Comparison of ENCODE assay signal across 9 cellular contexts in the genomic region with DNA sequence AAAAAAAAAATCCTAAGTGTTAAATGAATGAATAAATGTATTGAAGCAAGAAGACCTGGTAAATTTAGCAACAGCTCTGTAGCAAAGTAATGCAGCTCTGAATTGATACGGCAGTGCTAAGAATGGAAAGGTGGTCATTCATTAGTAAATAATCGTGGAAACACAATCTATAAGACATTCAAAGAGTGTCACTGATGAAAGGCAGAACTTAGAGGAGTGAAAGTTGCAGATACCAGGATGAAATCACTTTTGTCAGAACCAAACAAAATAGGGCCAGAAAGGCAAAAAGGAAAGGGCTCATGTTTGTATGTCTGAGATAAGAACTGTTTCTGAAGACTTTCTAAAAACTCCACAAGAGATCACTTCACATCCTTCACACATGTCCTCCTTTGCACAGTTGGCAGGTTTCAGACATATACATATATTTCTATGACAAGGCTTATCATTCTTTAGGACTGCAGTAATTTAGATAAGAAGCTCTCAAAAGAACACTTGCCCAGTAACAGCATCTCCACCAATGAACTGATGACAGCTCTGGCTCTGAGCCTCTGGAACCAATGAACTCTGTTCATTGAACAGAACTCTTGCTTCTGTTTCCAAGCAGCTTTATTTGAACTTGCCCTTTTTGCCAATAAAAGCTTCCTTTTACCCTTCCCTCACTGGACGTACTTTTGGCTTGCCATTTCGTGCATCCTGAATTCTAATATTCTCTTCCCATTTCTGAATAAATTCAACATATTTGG. TPM values are rescaled to one million over a fixed set of nuclear protein-coding genes. Genes with fewer than 3 reads are reported as not detected.
A peak's percentile ranks its signal among the peaks of the same experiment; 100 is the strongest.
DNase-seq lines count a peak whose midpoint lies in the region; ATAC-seq and TF ChIP-seq lines count a peak whose summit lies in the region.
"Had no signal": no experiment of that assay in that cellular context is flagged by ENCODE, and none has a peak within 500 bp of the region (broad histone marks: within the 10 kb centered on the region; RNA-seq: fewer than 3 reads in every experiment).

No MANE protein-coding gene starts in this region.

- no peak overlapping the region for H2AFZ ChIP-seq in mesenchymal stem cell (ENCODE audit: low read depth, low read length)
- H2AFZ ChIP-seq in mammary epithelial cell (ENCODE audit: low read depth, low read length): no peak overlapping the region

- H3K9me3 ChIP-seq in mesenchymal stem cell (ENCODE audit: control insufficient read depth, low read length) (no peaks in the 10 kb centered on the region), mammary epithelial cell (replicated peaks; ENCODE audit: insufficient read depth, low read length) (no peaks in the 10 kb centered on the region)

- no peak overlapping the region for H2BK120ac ChIP-seq in mesenchymal stem cell (ENCODE audit: low read depth, low read length)

- H3K14ac ChIP-seq in mesenchymal stem cell (ENCODE audit: low read length in 2 of 2): no peak overlapping the region

- H2BK12ac ChIP-seq in mesenchymal stem cell (ENCODE audit: low read length in 2 of 2): no peak overlapping the region

- H3K9me3 Mint-ChIP-seq in activated T-cell treated with anti-CD3 and anti-CD28 coated beads, Interleukin-2, amount 50 U/mL, for 4 hours: no peaks in the 10 kb centered on the region

- no peak overlapping the region for H3K4me3 Mint-ChIP-seq in activated T-cell treated with anti-CD3 and anti-CD28 coated beads, Interleukin-2, amount 50 U/mL, for 4 hours

- 54% methylated on average over 4 of the region's 4 CpGs for WGBS in mesenchymal stem cell
- 81% methylated on average over 4 of the region's 4 CpGs for WGBS in mammary epithelial cell (ENCODE audit: low coverage, missing lambda C conversion rate)

- BruUV-seq in mammary epithelial cell (replicated peaks; lab: Mats Ljungman, UMichigan): no TSS peak

- H4K8ac ChIP-seq in mesenchymal stem cell (ENCODE audit: low read length): no peak overlapping the region

- H3K4ac ChIP-seq in mesenchymal stem cell (ENCODE audit: low read depth in 1 of 2, low read length in 2 of 2): no peak overlapping the region

- no peak overlapping the region for H2AK5ac ChIP-seq in mesenchymal stem cell (ENCODE audit: low read length, severe bottlenecking)

- no peak overlapping the region for H3K18ac ChIP-seq in mesenchymal stem cell (ENCODE audit: low read depth in 1 of 2, low read length in 2 of 2)

- DNase-seq in GDM1 (lab: John Stamatoyannopoulos, UW) (peak; percentile 63), brain microvascular endothelial cell (peak; percentile 81), mesenchymal stem cell (peak; percentile 85), hippocampal formation (lab: John Stamatoyannopoulos, UW) (no peak), mammary epithelial cell (no peak)
- no peak for DNase-seq in activated T-cell treated with anti-CD3 and anti-CD28 coated beads, Interleukin-2, amount 50 U/mL, for 4 hours
- DNase-seq: stimulated activated naive CD4-positive, alpha-beta T cell treated with Interleukin-2 at 50 U/mL for 16 hours had no signal

- H3K4me1 ChIP-seq in mesenchymal stem cell (ENCODE audit: control insufficient read depth, insufficient read depth, low read depth, low read length) (peaks cover 2% of the 10 kb centered on the region), mammary epithelial cell (ENCODE audit: insufficient read depth, low read length) (peaks cover 3% of the 10 kb centered on the region)

- no peaks in the 10 kb centered on the region for H3K27me3 Mint-ChIP-seq in activated T-cell treated with anti-CD3 and anti-CD28 coated beads, Interleukin-2, amount 50 U/mL, for 4 hours (ENCODE audit: low read depth)

- H3K9ac ChIP-seq in mesenchymal stem cell (ENCODE audit: low read length) (peak overlapping the region; percentile 26), mammary epithelial cell (ENCODE audit: insufficient read depth, low read length) (no peak overlapping the region)

- H3K4me3 ChIP-seq in brain microvascular endothelial cell (ENCODE audit: low read depth, low read length) (no peak overlapping the region), mesenchymal stem cell (ENCODE audit: insufficient read depth in 1 of 2, low read depth in 1 of 2, low read length in 2 of 2) (no peak overlapping the region), mammary epithelial cell (replicated peaks in 1 of 3; ENCODE audit: insufficient read depth in 1 of 3, low read depth in 2 of 3, low read length in 3 of 3) (no peak overlapping the region)

- H3K79me2 ChIP-seq in mammary epithelial cell (ENCODE audit: insufficient read depth, low read length): peaks cover 25% of the 10 kb centered on the region

- H4K20me1 ChIP-seq in mammary epithelial cell (ENCODE audit: insufficient read depth, low read length): no peaks in the 10 kb centered on the region

- in situ Hi-C loops in brain microvascular endothelial cell (cut with HindIII; ENCODE audit: low pct_ligation_motif_present, low sequenced_read_pairs) (no loop called here), mammary epithelial cell (cut with MboI; ENCODE audit: low sequenced_read_pairs in 2 of 2) (no loop called here)

- H4K91ac ChIP-seq in mesenchymal stem cell (ENCODE audit: low read length): no peak overlapping the region

- peaks cover 2% of the 10 kb centered on the region for H3K79me1 ChIP-seq in mesenchymal stem cell (replicated peaks; ENCODE audit: low read length, poor library complexity, severe bottlenecking)

- intact Hi-C loops in mammary epithelial cell (cut with micrococcal nuclease): loop anchor here (5.0 kb wide), 1 partner anchor 173 kb away; a partner anchor contains a TSS

- H3K36me3 ChIP-seq in brain microvascular endothelial cell (replicated peaks): no peaks in the 10 kb centered on the region
- no peaks in the 10 kb centered on the region for H3K36me3 ChIP-seq in mesenchymal stem cell (ENCODE audit: control insufficient read depth in 1 of 2, insufficient read depth in 2 of 2, low read depth in 1 of 2, low read length in 2 of 2)
- H3K36me3 ChIP-seq in mammary epithelial cell (ENCODE audit: insufficient read depth, low read length): no peaks in the 10 kb centered on the region

- H2BK15ac ChIP-seq in mesenchymal stem cell (ENCODE audit: low read depth, poor library complexity, severe bottlenecking): no peak overlapping the region

- ATAC-seq in HG02870 (IDR thresholded peaks at IDR 0.05; ENCODE audit: unreplicated experiment) (peak; percentile 21), HG02678 (IDR thresholded peaks at IDR 0.05; ENCODE audit: unreplicated experiment) (no peak)
- ATAC-seq in activated T-cell treated with anti-CD3 and anti-CD28 coated beads, Interleukin-2, amount 50 U/mL, for 4 hours: no peak

- H3K36me3 Mint-ChIP-seq in activated T-cell treated with anti-CD3 and anti-CD28 coated beads, Interleukin-2, amount 50 U/mL, for 4 hours (ENCODE audit: insufficient read depth): no peaks in the 10 kb centered on the region

- dilution Hi-C loops in mammary epithelial cell (cut with HindIII; ENCODE audit: low sequenced_read_pairs): no loop called here

- TF ChIP-seq CTCF in brain microvascular endothelial cell (IDR thresholded peaks at IDR 0.05; ENCODE audit: low read depth, low read length, missing control alignments) (no peak), mammary epithelial cell (conservative IDR thresholded peaks at IDR 0.05 in 1 of 2, IDR thresholded peaks at IDR 0.05 in 1 of 2; ENCODE audit: extremely low read depth in 1 of 2, insufficient read depth in 1 of 2, low read depth in 1 of 2, low read length in 2 of 2) (no peak)

- no peak overlapping the region for H3K23ac ChIP-seq in mesenchymal stem cell (ENCODE audit: low read length in 2 of 2)

- H3K4me2 ChIP-seq in mesenchymal stem cell (ENCODE audit: low read length, poor library complexity, severe bottlenecking) (no peak overlapping the region), mammary epithelial cell (ENCODE audit: insufficient read depth, low read depth, low read length) (no peak overlapping the region)

- CTCF ChIA-PET in mammary epithelial cell (lab: Charles Lee; ENCODE audit: low non-redundant PET): no interaction called here

- H3K27me3 ChIP-seq in brain microvascular endothelial cell (replicated peaks) (no peaks in the 10 kb centered on the region), mesenchymal stem cell (ENCODE audit: control insufficient read depth in 1 of 2, insufficient read depth in 1 of 2, low read length in 2 of 2) (no peaks in the 10 kb centered on the region), mammary epithelial cell (ENCODE audit: insufficient read depth, low read length) (no peaks in the 10 kb centered on the region)

- H3K27ac ChIP-seq in brain microvascular endothelial cell: peak overlapping the region; percentile 48
- H3K27ac ChIP-seq in mesenchymal stem cell (ENCODE audit: low read length, poor library complexity, severe bottlenecking): no peak overlapping the region
- no peak overlapping the region for H3K27ac ChIP-seq in mammary epithelial cell (ENCODE audit: insufficient read depth, low read depth, low read length)

- peaks cover 12% of the 10 kb centered on the region for H3K4me1 Mint-ChIP-seq in activated T-cell treated with anti-CD3 and anti-CD28 coated beads, Interleukin-2, amount 50 U/mL, for 4 hours (ENCODE audit: low read depth)

- no peak overlapping the region for H2BK5ac ChIP-seq in mesenchymal stem cell (ENCODE audit: low read depth, low read length, poor library complexity, severe bottlenecking)

RNA-seq across cellular contexts. Expression of a gene that starts 4.2 kb away (rescaled TPM):
- polyA plus RNA-seq in mesenchymal stem cell (2013, experiment 1 of 2): 10.7 TPM
- 9.5 TPM for polyA plus RNA-seq in mesenchymal stem cell (2013, experiment 2 of 2)
- 10 to 100 TPM in 1 of 2 donors, 1 to 10 TPM in 1; 8.3 to 20.7 TPM for total RNA-seq in mammary epithelial cell
- polyA plus RNA-seq in mammary epithelial cell: 18.0 TPM
- polyA minus RNA-seq in mammary epithelial cell: 14.0 TPM
- total RNA-seq in activated T-cell treated with anti-CD3 and anti-CD28 coated beads, Interleukin-2, amount 50 U/mL, for 4 hours: 10 to 100 TPM; 37.1 to 43.2 (median 42.2) TPM

RNA-seq across cellular contexts. Expression of a gene that starts 8.3 kb away (rescaled TPM):
- 12,280 TPM for polyA plus RNA-seq in mesenchymal stem cell (2013, experiment 1 of 2)
- 12,284 TPM for polyA plus RNA-seq in mesenchymal stem cell (2013, experiment 2 of 2)
- total RNA-seq in mammary epithelial cell: 1,000 to 10,000 TPM; 1,150 to 1,610 TPM
- polyA plus RNA-seq in mammary epithelial cell: 8,703 TPM
- polyA minus RNA-seq in mammary epithelial cell: 952 TPM
- 1,000 to 10,000 TPM; 2,303 to 2,539 (median 2,513) TPM for total RNA-seq in activated T-cell treated with anti-CD3 and anti-CD28 coated beads, Interleukin-2, amount 50 U/mL, for 4 hours

RNA-seq across cellular contexts. Expression of a gene that starts 25.9 kb away (rescaled TPM):
- 729 TPM for polyA plus RNA-seq in mesenchymal stem cell (2013, experiment 1 of 2)
- 715 TPM for polyA plus RNA-seq in mesenchymal stem cell (2013, experiment 2 of 2)
- 100 to 1,000 TPM in 1 of 2 donors, 10 to 100 TPM in 1; 78.7 to 214 TPM for total RNA-seq in mammary epithelial cell
- 372 TPM for polyA plus RNA-seq in mammary epithelial cell
- polyA minus RNA-seq in mammary epithelial cell: 49.3 TPM
- total RNA-seq in activated T-cell treated with anti-CD3 and anti-CD28 coated beads, Interleukin-2, amount 50 U/mL, for 4 hours: 100 to 1,000 TPM; 294 to 316 (median 301) TPM

RNA-seq across cellular contexts. Expression of a gene that starts 26.1 kb away (rescaled TPM):
- 43.8 TPM for polyA plus RNA-seq in mesenchymal stem cell (2013, experiment 1 of 2)
- polyA plus RNA-seq in mesenchymal stem cell (2013, experiment 2 of 2): 46.2 TPM
- total RNA-seq in mammary epithelial cell: 10 to 100 TPM; 40.5 to 41.8 TPM
- 27.0 TPM for polyA plus RNA-seq in mammary epithelial cell
- polyA minus RNA-seq in mammary epithelial cell: 34.5 TPM
- total RNA-seq in activated T-cell treated with anti-CD3 and anti-CD28 coated beads, Interleukin-2, amount 50 U/mL, for 4 hours: 10 to 100 TPM; 53.8 to 55.0 (median 54.6) TPM

RNA-seq across cellular contexts. Expression of a gene that starts 40.5 kb away (rescaled TPM):
- 5.2 TPM for polyA plus RNA-seq in mesenchymal stem cell (2013, experiment 1 of 2)
- 6.0 TPM for polyA plus RNA-seq in mesenchymal stem cell (2013, experiment 2 of 2)
- 10 to 100 TPM in 1 of 2 donors, 1 to 10 TPM in 1; 7.9 to 10.5 TPM for total RNA-seq in mammary epithelial cell
- 6.0 TPM for polyA plus RNA-seq in mammary epithelial cell
- polyA minus RNA-seq in mammary epithelial cell: 2.2 TPM
- 10 to 100 TPM; 17.0 to 18.9 (median 17.3) TPM for total RNA-seq in activated T-cell treated with anti-CD3 and anti-CD28 coated beads, Interleukin-2, amount 50 U/mL, for 4 hours

Comparison
In these comparisons a context has a peak if more than half of its experiments do, and no peak if none do; other contexts are left out.
1. DNase-seq: peak in GDM1 (single experiment), brain microvascular endothelial cell (single experiment) and mesenchymal stem cell (single experiment); none in hippocampal formation (0 of 2), mammary epithelial cell (single experiment) and activated T-cell treated with anti-CD3 and anti-CD28 coated beads, Interleukin-2, amount 50 U/mL, for 4 hours (single experiment).